8 cellular contexts compared by ENCODE assay signal in genomic region chr9:5303840-5304795, GRCh38. TPM values are rescaled to one million over a fixed set of nuclear protein-coding genes. Genes with fewer than 3 reads are reported as not detected.
A peak's percentile ranks its signal among the peaks of the same experiment; 100 is the strongest.
DNase-seq lines count a peak whose midpoint lies in the region; ATAC-seq and TF ChIP-seq lines count a peak whose summit lies in the region.
"Not testable (repeated sequence)": the region's sequence is repeated elsewhere in the genome, so short reads cannot be mapped to it uniquely, and the experiment has no call there.
"Had no signal": no experiment of that assay in that cellular context is flagged by ENCODE, and none has a peak within 500 bp of the region (broad histone marks: within the 10 kb centered on the region; RNA-seq: fewer than 3 reads in every experiment).

A gene with protein sequence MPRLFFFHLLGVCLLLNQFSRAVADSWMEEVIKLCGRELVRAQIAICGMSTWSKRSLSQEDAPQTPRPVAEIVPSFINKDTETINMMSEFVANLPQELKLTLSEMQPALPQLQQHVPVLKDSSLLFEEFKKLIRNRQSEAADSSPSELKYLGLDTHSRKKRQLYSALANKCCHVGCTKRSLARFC (minus strand): TSS chr9:5304716. CDS start chr9:5304580, 136 bp downstream.

- TF ChIP-seq CTCF in natural killer cell (IDR thresholded peaks at IDR 0.05): not testable (repeated sequence)

- intact Hi-C loops in natural killer cell (cut with micrococcal nuclease): not testable (repeated sequence)

- ATAC-seq in GM18858 (IDR thresholded peaks at IDR 0.05; ENCODE audit: unreplicated experiment): peak; percentile 87
- ATAC-seq in GM21723 (IDR thresholded peaks at IDR 0.05; ENCODE audit: unreplicated experiment): peak; percentile 99
- ATAC-seq in HG03108 (IDR thresholded peaks at IDR 0.05; ENCODE audit: unreplicated experiment): peak; percentile 99
- peak; percentile 99 to 100 for ATAC-seq in activated T-cell treated with anti-CD3 and anti-CD28 coated beads, Interleukin-2, amount 50 U/mL, for 4 hours
- ATAC-seq in esophagus mucosa: peak; percentile 100
- ATAC-seq in natural killer cell: peak; percentile 97 to 99 (median 97)

- peak within 1 kb of the TSS; percentile 12 to 17 for H3K27ac Mint-ChIP-seq in natural killer cell

- not testable (repeated sequence) for H3K9me3 Mint-ChIP-seq in activated T-cell treated with anti-CD3 and anti-CD28 coated beads, Interleukin-2, amount 50 U/mL, for 4 hours; natural killer cell

- H3K36me3 Mint-ChIP-seq in activated T-cell treated with anti-CD3 and anti-CD28 coated beads, Interleukin-2, amount 50 U/mL, for 4 hours (ENCODE audit: insufficient read depth); natural killer cell: not testable (repeated sequence)

- not testable (repeated sequence) for H3K27me3 Mint-ChIP-seq in activated T-cell treated with anti-CD3 and anti-CD28 coated beads, Interleukin-2, amount 50 U/mL, for 4 hours (ENCODE audit: low read depth); natural killer cell (ENCODE audit: low read depth in 2 of 2)

- peak; percentile 20 for DNase-seq in NCI-H69 (lab: John Stamatoyannopoulos, UW)
- DNase-seq in activated T-cell treated with anti-CD3 and anti-CD28 coated beads, Interleukin-2, amount 50 U/mL, for 4 hours; natural killer cell: not testable (repeated sequence)

- H3K4me1 Mint-ChIP-seq in activated T-cell treated with anti-CD3 and anti-CD28 coated beads, Interleukin-2, amount 50 U/mL, for 4 hours (ENCODE audit: low read depth): peaks cover 23% of the 10 kb centered on the region
- not testable (repeated sequence) for H3K4me1 Mint-ChIP-seq in natural killer cell

- H3K4me3 Mint-ChIP-seq in activated T-cell treated with anti-CD3 and anti-CD28 coated beads, Interleukin-2, amount 50 U/mL, for 4 hours: peak within 1 kb of the TSS; percentile 51
- peak within 1 kb of the TSS; percentile 78 for H3K4me3 Mint-ChIP-seq in natural killer cell

RNA-seq across cellular contexts. Expression of the gene that starts here (rescaled TPM):
- total RNA-seq in activated T-cell treated with anti-CD3 and anti-CD28 coated beads, Interleukin-2, amount 50 U/mL, for 4 hours: 1 to 10 TPM in 1 of 3 donors, under 1 TPM in 2; 0.60 to 1.6 (median 0.76) TPM
- total RNA-seq in esophagus mucosa (not detected), natural killer cell (1 to 10 TPM in 1 of 3 donors, under 1 TPM in 2; 0.88 to 1.4 (median 0.94) TPM)
- total RNA-seq: pulmonary artery endothelial cell had no signal

Comparison
In these comparisons a context has a peak if more than half of its experiments do, and no peak if none do; other contexts are left out.
1. Peak in ATAC-seq in esophagus mucosa; RNA of the gene not detected or under 1 TPM.